Comparison of ENCODE assay signal across 18 cellular contexts in genomic region chr17:10579270-10579669, GRCh38. TPM values are rescaled to one million over a fixed set of nuclear protein-coding genes. Genes with fewer than 3 reads are reported as not detected.
DNase-seq lines count a peak whose midpoint lies in the region; ATAC-seq lines count a peak whose summit lies in the region.
"Had no signal": no experiment of that assay in that cellular context is flagged by ENCODE, and none has a peak within 500 bp of the region (broad histone marks: within the 10 kb centered on the region; RNA-seq: fewer than 3 reads in every experiment).

No MANE protein-coding gene starts in this region.

- H3K9me3 ChIP-seq in BLaER1 treated with 17β-estradiol and CSF1 and Interleukin-3, amounts not matched to agents 10 nM and 100 nM (replicated peaks in 1 of 11), result 0 out of 22 replicates have a peak, but pooled peaks cover 0 to 4% (median 0%) of the 10 kb centered on the region in 11 experiments
- H3K9me3 ChIP-seq in SJCRH30 (replicated peaks) (no peaks in the 10 kb centered on the region), MG63 (no peaks in the 10 kb centered on the region; the same call in 1 of the 2 replicates)
- H3K9me3 ChIP-seq: esophagus squamous epithelium, sigmoid colon, tibial nerve had no signal

- H3K36me3 ChIP-seq in BLaER1 treated with 17β-estradiol and CSF1 and Interleukin-3, amounts not matched to agents 10 nM and 100 nM, result no peaks in the 10 kb centered on the region
- no peaks in the 10 kb centered on the region for H3K36me3 ChIP-seq in SJCRH30
- no peaks in the 10 kb centered on the region for H3K36me3 ChIP-seq in MG63
- H3K36me3 ChIP-seq: esophagus squamous epithelium, sigmoid colon, tibial nerve had no signal

- peaks cover 0 to 10% (median 8%) of the 10 kb centered on the region in 10 experiments; a peak in 11 of 20 replicates for H3K4me1 ChIP-seq in BLaER1 treated with 17β-estradiol and CSF1 and Interleukin-3, amounts not matched to agents 10 nM and 100 nM
- H3K4me1 ChIP-seq in SJCRH30, result peaks cover 14% of the 10 kb centered on the region
- H3K4me1 ChIP-seq: esophagus squamous epithelium, sigmoid colon, tibial nerve had no signal

- no peak overlapping the region for H3K9ac ChIP-seq in BLaER1 treated with 17β-estradiol and CSF1 and Interleukin-3, amounts not matched to agents 10 nM and 100 nM

- H4K20me1 ChIP-seq in BLaER1 treated with 17β-estradiol and CSF1 and Interleukin-3, amounts not matched to agents 10 nM and 100 nM, result no peaks in the 10 kb centered on the region

- ATAC-seq in GM19452 (IDR thresholded peaks at IDR 0.05; ENCODE audit: unreplicated experiment) (peak; percentile 77), HG03457 (IDR thresholded peaks at IDR 0.05; ENCODE audit: unreplicated experiment) (peak; percentile 52), GM21526 (IDR thresholded peaks at IDR 0.05; ENCODE audit: low FRiP score, unreplicated experiment) (no peak)
- ATAC-seq: Panc1 had no signal

- H3K27me3 ChIP-seq in BLaER1 treated with 17β-estradiol and CSF1 and Interleukin-3, amounts not matched to agents 10 nM and 100 nM, result no peaks in the 10 kb centered on the region
- H3K27me3 ChIP-seq in SJCRH30 (no peaks in the 10 kb centered on the region), MG63 (no peaks in the 10 kb centered on the region)
- H3K27me3 ChIP-seq: sigmoid colon, tibial nerve had no signal

- no peak overlapping the region for H3K4me3 ChIP-seq in BLaER1 treated with 17β-estradiol and CSF1 and Interleukin-3, amounts not matched to agents 10 nM and 100 nM
- H3K4me3 ChIP-seq in SJCRH30, result no peak overlapping the region
- H3K4me3 ChIP-seq in MG63, result no peak overlapping the region
- H3K4me3 ChIP-seq: esophagus squamous epithelium, sigmoid colon, tibial nerve had no signal

- peak; percentile 73 to 86 for DNase-seq in SJCRH30
- no peak for DNase-seq in SHP77 treated with DMSO at 0.1 percent for 48 hours (lab: John Stamatoyannopoulos, UW)
- DNase-seq in MG63, result no peak
- DNase-seq in activated CD4-positive, alpha-beta T cell treated with anti-CD3 and anti-CD28 coated beads, Interleukin-2, amount 50 U/mL, for 48 hours, result no peak
- DNase-seq: activated naive CD8-positive, alpha-beta T cell treated with anti-CD3 and anti-CD28 coated beads for 36 hours; esophagus squamous epithelium; IMR-90; kidney glomerular epithelial cell; NCI-H1417 treated with DMSO at 0.1 percent for 48 hours; NCI-H446; sigmoid colon had no signal

- no peak overlapping the region for H3K27ac ChIP-seq in BLaER1 treated with 17β-estradiol and CSF1 and Interleukin-3, amounts not matched to agents 10 nM and 100 nM
- no peak overlapping the region for H3K27ac ChIP-seq in SJCRH30
- H3K27ac ChIP-seq: esophagus squamous epithelium, sigmoid colon, tibial nerve had no signal

- peak overlapping the region in 7 of 11 experiments; percentile 3 to 61 (median 27); a peak in 11 of 22 replicates for H3K4me2 ChIP-seq in BLaER1 treated with 17β-estradiol and CSF1 and Interleukin-3, amounts not matched to agents 10 nM and 100 nM

RNA-seq across cellular contexts. Expression of gene MYH2, which starts 29.8 kb away (rescaled TPM):
- total RNA-seq in SJCRH30 (2014; rRNA removed; shearing (Covaris generic)), result 0.04 TPM in 1 of 2 replicates, not detected in the other
- 0.23 and 0.49 TPM in 2 replicates for total RNA-seq in MG63 (2014; rRNA removed; shearing (Covaris generic); ENCODE audit: low replicate concordance)
- total RNA-seq: activated naive CD8-positive, alpha-beta T cell treated with anti-CD3 and anti-CD28 coated beads for 36 hours; esophagus squamous epithelium; IMR-90; mononuclear cell; tibial nerve had no signal

Comparison
In these comparisons a context has a peak if more than half of its experiments do, and no peak if none do; other contexts are left out.
1. DNase-seq: peak in SJCRH30 (2 of 2); none in SHP77 treated with DMSO at 0.1 percent for 48 hours (single experiment), MG63 (single experiment) and activated CD4-positive, alpha-beta T cell treated with anti-CD3 and anti-CD28 coated beads, Interleukin-2, amount 50 U/mL, for 48 hours (0 of 2).